In the genomic region with DNA sequence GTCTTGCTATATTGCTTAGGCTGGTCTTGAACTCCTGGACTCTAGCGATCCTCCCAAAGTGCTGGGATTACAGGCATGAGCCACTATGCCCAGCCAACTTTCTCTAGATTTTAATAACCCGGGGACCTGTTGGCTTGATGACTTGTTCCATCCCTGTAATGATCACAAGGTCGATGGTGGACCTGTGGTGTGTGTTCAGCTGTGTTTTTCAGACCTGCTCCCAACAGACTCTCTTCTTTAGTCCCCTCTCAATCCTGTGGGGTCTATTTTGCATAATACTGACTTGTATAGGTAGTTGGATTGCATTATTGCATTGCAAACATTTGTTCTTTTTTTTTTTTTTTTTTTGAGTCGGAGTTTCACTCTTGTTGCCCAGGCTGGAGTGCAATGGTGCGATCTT, we compare ENCODE assay signal across 9 cellular contexts. TPM values are rescaled to one million over a fixed set of nuclear protein-coding genes. Genes with fewer than 3 reads are reported as not detected.
A peak's percentile ranks its signal among the peaks of the same experiment; 100 is the strongest.
DNase-seq lines count a peak whose midpoint lies in the region; FAIRE-seq and TF ChIP-seq lines count a peak whose summit lies in the region.
"Had no signal": no experiment of that assay in that cellular context is flagged by ENCODE, and none has a peak within 500 bp of the region (broad histone marks: within the 10 kb centered on the region; RNA-seq: fewer than 3 reads in every experiment).

No MANE protein-coding gene starts in this region.

- H3K27ac Mint-ChIP-seq in activated CD4-positive, alpha-beta T cell treated with anti-CD3 and anti-CD28 coated beads, Interleukin-2, amount 10 ng/mL, durations not matched to agents 24 days and 14 days = peak overlapping the region; percentile 51

- H3K27me3 ChIP-seq in esophagus squamous epithelium = no peaks in the 10 kb centered on the region
- H3K27me3 ChIP-seq in skeletal muscle tissue (ENCODE audit: control insufficient read depth in 3 of 3, insufficient read depth in 3 of 3, low read length in 3 of 3) = no peaks in the 10 kb centered on the region
- H3K27me3 ChIP-seq in small intestine (ENCODE audit: control insufficient read depth in 2 of 2, insufficient read depth in 2 of 2, low read length in 2 of 2) = no peaks in the 10 kb centered on the region

- intact Hi-C loops in activated CD4-positive, alpha-beta T cell treated with anti-CD3 and anti-CD28 coated beads, Interleukin-2, amount 10 ng/mL, durations not matched to agents 24 days and 14 days (cut with micrococcal nuclease) = no loop called here
- intact Hi-C loops in esophagus squamous epithelium (cut with DNase I) = loop anchor here (5.0 kb wide), 1 partner anchor 109 kb away; the partner anchor contains the start of gene SNAPC5

- H3K4me1 ChIP-seq in esophagus squamous epithelium (peaks cover 13 to 48% (median 15%) of the 10 kb centered on the region in 3 donors), skeletal muscle tissue (ENCODE audit: control insufficient read depth in 3 of 3, insufficient read depth in 3 of 3, low read length in 3 of 3) (peaks cover 17 to 46% (median 28%) of the 10 kb centered on the region in 3 donors), small intestine (ENCODE audit: control insufficient read depth in 2 of 2, insufficient read depth in 1 of 2, low read depth in 1 of 2, low read length in 1 of 2) (peaks cover 3 to 17% of the 10 kb centered on the region in 2 donors)

- H3K9me3 ChIP-seq in esophagus squamous epithelium (no peaks in the 10 kb centered on the region), skeletal muscle tissue (ENCODE audit: control insufficient read depth in 3 of 3, low read length in 3 of 3) (no peaks in the 10 kb centered on the region), small intestine (ENCODE audit: control insufficient read depth, low read depth) (no peaks in the 10 kb centered on the region)

- no peak overlapping the region for H3K9ac ChIP-seq in skeletal muscle tissue (ENCODE audit: low read depth in 1 of 3, low read length in 3 of 3)

- H3K27me3 Mint-ChIP-seq in activated CD4-positive, alpha-beta T cell treated with anti-CD3 and anti-CD28 coated beads, Interleukin-2, amount 10 ng/mL, durations not matched to agents 24 days and 14 days = no peaks in the 10 kb centered on the region

- TF ChIP-seq POLR2A in Raji (IDR thresholded peaks at IDR 0.05; ENCODE audit: insufficient read depth, low read depth, low read length) (peak; percentile 39; the same call in 1 of the 2 replicates), esophagus squamous epithelium (IDR thresholded peaks at IDR 0.05) (no peak)

- peaks cover 33% of the 10 kb centered on the region for H3K36me3 Mint-ChIP-seq in activated CD4-positive, alpha-beta T cell treated with anti-CD3 and anti-CD28 coated beads, Interleukin-2, amount 10 ng/mL, durations not matched to agents 24 days and 14 days (ENCODE audit: low read depth)

- peak overlapping the region in 3 of 4 donors; percentile 87 to 98 (median 88) for H3K4me3 ChIP-seq in esophagus squamous epithelium
- H3K4me3 ChIP-seq in skeletal muscle tissue (ENCODE audit: low read length in 3 of 3) = no peak overlapping the region
- no peak overlapping the region for H3K4me3 ChIP-seq in small intestine (ENCODE audit: low read depth in 1 of 2, low read length in 2 of 2)

- WGBS in esophagus squamous epithelium, 2 donors = 76 to 78% methylated on average over 5 of the region's 5 CpGs
- 61 to 78% (median 76%) methylated on average over 5 of the region's 5 CpGs for WGBS in small intestine, 3 donors

- H3K36me3 ChIP-seq in esophagus squamous epithelium = no peaks in the 10 kb centered on the region
- no peaks in the 10 kb centered on the region for H3K36me3 ChIP-seq in skeletal muscle tissue (ENCODE audit: control insufficient read depth in 3 of 3, insufficient read depth in 3 of 3, low read length in 3 of 3)
- H3K36me3 ChIP-seq in small intestine (ENCODE audit: control insufficient read depth in 2 of 2, insufficient read depth in 2 of 2, low read length in 2 of 2) = no peaks in the 10 kb centered on the region

- peaks cover 56% of the 10 kb centered on the region for H3K4me1 Mint-ChIP-seq in activated CD4-positive, alpha-beta T cell treated with anti-CD3 and anti-CD28 coated beads, Interleukin-2, amount 10 ng/mL, durations not matched to agents 24 days and 14 days

- FAIRE-seq in small intestine (lab: Jason Lieb, UNC) = no peak

- H3K27ac ChIP-seq in esophagus squamous epithelium (no peak overlapping the region), skeletal muscle tissue (ENCODE audit: low read depth, low read length) (peak overlapping the region; percentile 28), small intestine (ENCODE audit: low read depth in 1 of 2, low read length in 1 of 2) (no peak overlapping the region)

- DNase-seq in activated CD4-positive, alpha-beta T cell treated with anti-CD3 and anti-CD28 coated beads, Interleukin-2, amount 10 ng/mL, durations not matched to agents 24 days and 14 days = no peak
- no peak for DNase-seq in activated CD4-positive, alpha-beta T cell treated with anti-CD3 and anti-CD28 coated beads, Interleukin-2, amount 50 U/mL, for 1 hour
- DNase-seq in esophagus squamous epithelium (lab: John Stamatoyannopoulos, UW) (no peak), HT-29 (ENCODE audit: low spot score) (no peak), small intestine (no peak), SW480 (ENCODE audit: low spot score) (no peak)
- DNase-seq: left ventricle myocardium superior had no signal

- TF ChIP-seq CTCF in esophagus squamous epithelium (IDR thresholded peaks at IDR 0.05) = no peak

- no peaks in the 10 kb centered on the region for H3K9me3 Mint-ChIP-seq in activated CD4-positive, alpha-beta T cell treated with anti-CD3 and anti-CD28 coated beads, Interleukin-2, amount 10 ng/mL, durations not matched to agents 24 days and 14 days

- peak overlapping the region; percentile 98 for H3K4me3 Mint-ChIP-seq in activated CD4-positive, alpha-beta T cell treated with anti-CD3 and anti-CD28 coated beads, Interleukin-2, amount 10 ng/mL, durations not matched to agents 24 days and 14 days

RNA-seq across cellular contexts. Expression of gene MAP2K1, which starts 1.9 kb away (rescaled TPM):
- 98.9 and 106 TPM in 2 replicates for total RNA-seq in activated CD4-positive, alpha-beta T cell treated with anti-CD3 and anti-CD28 coated beads, Interleukin-2, amount 10 ng/mL, durations not matched to agents 24 days and 14 days
- total RNA-seq in esophagus squamous epithelium (10 to 100 TPM; 29.0 to 53.4 (median 45.3) TPM), skeletal muscle tissue (38.6 TPM)
- 57.1 and 61.7 TPM in 2 replicates for total RNA-seq in HT-29 (2014; rRNA removed; shearing (Covaris generic))
- polyA plus RNA-seq in small intestine = 10 to 100 TPM; 18.6 to 29.8 (median 19.0) TPM

RNA-seq across cellular contexts. Expression of gene TIPIN, which starts 32.1 kb away (rescaled TPM):
- 56.2 and 60.0 TPM in 2 replicates for total RNA-seq in activated CD4-positive, alpha-beta T cell treated with anti-CD3 and anti-CD28 coated beads, Interleukin-2, amount 10 ng/mL, durations not matched to agents 24 days and 14 days
- total RNA-seq in esophagus squamous epithelium (10 to 100 TPM in 1 of 4 donors, 1 to 10 TPM in 3; 2.5 to 10.0 (median 6.7) TPM), skeletal muscle tissue (11.0 TPM)
- 8.9 and 11.3 TPM in 2 replicates for total RNA-seq in HT-29 (2014; rRNA removed; shearing (Covaris generic))
- 1 to 10 TPM in 1 of 3 donors, under 1 TPM in 2; 0.27 to 7.2 (median 0.67) TPM for polyA plus RNA-seq in small intestine

Comparison
In these comparisons a context has a peak if more than half of its experiments do, and no peak if none do; other contexts are left out.
1. H3K4me3 ChIP-seq: peak in esophagus squamous epithelium (3 of 4); none in skeletal muscle tissue (0 of 3) and small intestine (0 of 2).